In the genomic region with DNA sequence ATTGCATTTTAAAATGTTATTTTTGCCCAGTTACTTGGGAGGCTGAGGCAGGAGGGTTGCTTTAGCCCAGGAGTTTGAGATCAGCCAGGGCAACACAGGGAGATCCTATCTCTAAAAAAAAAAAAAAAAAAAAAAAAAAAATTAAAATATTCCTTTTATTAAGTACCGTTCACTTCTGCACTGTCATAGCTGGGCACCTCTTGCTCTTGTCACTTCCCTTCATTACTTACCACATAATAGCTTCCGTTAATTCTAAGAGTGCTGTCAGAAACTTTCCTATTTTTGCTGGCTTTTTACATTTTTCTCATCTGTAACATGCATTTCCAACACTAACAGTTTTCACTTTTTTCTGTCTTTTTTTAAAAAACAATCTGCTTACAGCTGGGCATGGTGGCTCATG, we compare ENCODE assay signal across 18 cellular contexts.
"Had no signal": no experiment of that assay in that cellular context is flagged by ENCODE, and none has a peak within 500 bp of the region (broad histone marks: within the 10 kb centered on the region; RNA-seq: fewer than 3 reads in every experiment).

No MANE protein-coding gene starts in this region.

- DNase-seq: activated CD4-positive, alpha-beta T cell treated with anti-CD3 and anti-CD28 coated beads, Interleukin-2, amount 50 U/mL, for 48 hours; activated CD4-positive, CD25-positive, alpha-beta regulatory T cell treated with anti-CD3 and anti-CD28 coated beads, Interleukin-2, amount 50 U/mL, for 72 hours; activated naive CD4-positive, alpha-beta T cell; dorsolateral prefrontal cortex; heart right ventricle; islet precursor cell; mammary epithelial cell; naive B cell; nucleus accumbens; stimulated activated CD4-positive, alpha-beta T cell treated with anti-CD3 and anti-CD28 coated beads, Interleukin-4, amount 100 ng/mL, for 4 hours; stimulated activated naive CD8-positive, alpha-beta T cell treated with anti-CD3 and anti-CD28 coated beads, Interleukin-15, amount 100 ng/mL, for 72 hours had no signal

- H3K4me1 ChIP-seq: gastroesophageal sphincter, right atrium auricular region had no signal

- H3K4me3 ChIP-seq: dorsolateral prefrontal cortex, gastroesophageal sphincter, heart right ventricle, right atrium auricular region, skin epidermis had no signal

- H3K27ac Mint-ChIP-seq: activated T-helper 1 cell treated with anti-CD3 and anti-CD28 coated beads, Interleukin-12 subunit alpha, Interleukin-12 subunit beta, Interleukin-2, Interleukin-4 antibody, amounts not matched to agents 30 ng/mL and 10 ng/mL and 1 ng/mL, durations not matched to agents 14 hours and 24 hours and 36 hours; stimulated activated naive CD8-positive, alpha-beta T cell treated with anti-CD3 and anti-CD28 coated beads, Interleukin-15, amount 100 ng/mL, for 72 hours; T-helper 2 cell treated with Interferon-gamma antibody and Interleukin-4, amounts not matched to agents 5 μg/mL and 100 μg/mL, for 36 hours; type B pancreatic cell had no signal

- H3K27ac ChIP-seq: gastroesophageal sphincter, right atrium auricular region, skin epidermis had no signal

- H3K4me3 Mint-ChIP-seq: activated T-helper 1 cell treated with anti-CD3 and anti-CD28 coated beads, Interleukin-12 subunit alpha, Interleukin-12 subunit beta, Interleukin-2, Interleukin-4 antibody, amounts not matched to agents 30 ng/mL and 10 ng/mL and 1 ng/mL, durations not matched to agents 14 hours and 24 hours and 36 hours; naive B cell; stimulated activated naive CD8-positive, alpha-beta T cell treated with anti-CD3 and anti-CD28 coated beads, Interleukin-15, amount 100 ng/mL, for 72 hours; T-helper 2 cell treated with Interferon-gamma antibody and Interleukin-4, amounts not matched to agents 5 μg/mL and 100 μg/mL, for 36 hours; type B pancreatic cell had no signal

- H3K27me3 Mint-ChIP-seq: naive B cell; stimulated activated naive CD8-positive, alpha-beta T cell treated with anti-CD3 and anti-CD28 coated beads, Interleukin-15, amount 100 ng/mL, for 72 hours; type B pancreatic cell had no signal

- H3K36me3 ChIP-seq: right atrium auricular region had no signal

- ATAC-seq: gastroesophageal sphincter; heart right ventricle; left lobe of liver; stimulated activated naive CD8-positive, alpha-beta T cell treated with anti-CD3 and anti-CD28 coated beads, Interleukin-15, amount 100 ng/mL, for 72 hours had no signal

- H3K27me3 ChIP-seq: dorsolateral prefrontal cortex, gastroesophageal sphincter, heart right ventricle, right atrium auricular region had no signal

- H3K9me3 Mint-ChIP-seq: activated T-helper 1 cell treated with anti-CD3 and anti-CD28 coated beads, Interleukin-12 subunit alpha, Interleukin-12 subunit beta, Interleukin-2, Interleukin-4 antibody, amounts not matched to agents 30 ng/mL and 10 ng/mL and 1 ng/mL, durations not matched to agents 14 hours and 24 hours and 36 hours; naive B cell; stimulated activated naive CD8-positive, alpha-beta T cell treated with anti-CD3 and anti-CD28 coated beads, Interleukin-15, amount 100 ng/mL, for 72 hours; T-helper 2 cell treated with Interferon-gamma antibody and Interleukin-4, amounts not matched to agents 5 μg/mL and 100 μg/mL, for 36 hours; type B pancreatic cell had no signal
